In genomic region chr1:1943834-1944570, GRCh38 we compare ENCODE assay signal across 8 cellular contexts. TPM values are rescaled to one million over a fixed set of nuclear protein-coding genes. Genes with fewer than 3 reads are reported as not detected.
A peak's percentile ranks its signal among the peaks of the same experiment; 100 is the strongest.
DNase-seq lines count a peak whose midpoint lies in the region; ATAC-seq and TF ChIP-seq lines count a peak whose summit lies in the region.

No MANE protein-coding gene starts in this region.

- peaks cover 3% of the 10 kb centered on the region for H3K4me1 Mint-ChIP-seq in activated CD4-positive, alpha-beta T cell treated with anti-CD3 and anti-CD28 coated beads for 36 hours

- CTCF ChIA-PET in activated CD4-positive, alpha-beta T cell treated with anti-CD3 and anti-CD28 coated beads for 36 hours (lab: Charles Lee): interaction anchor here (0.6 to 1.3 kb wide), 8 partner anchors 14 to 506 kb away, joined by 3 to 9 read pairs (median 3); no protein-coding TSS in a partner anchor

- H3K27ac Mint-ChIP-seq in activated CD4-positive, alpha-beta T cell treated with anti-CD3 and anti-CD28 coated beads for 36 hours: no peak overlapping the region

- ATAC-seq in activated CD4-positive, alpha-beta T cell treated with anti-CD3 and anti-CD28 coated beads for 36 hours: peak; percentile 98
- no peak for ATAC-seq in HG02588 (IDR thresholded peaks at IDR 0.05; ENCODE audit: unreplicated experiment)

- H3K4me3 Mint-ChIP-seq in activated CD4-positive, alpha-beta T cell treated with anti-CD3 and anti-CD28 coated beads for 36 hours: no peak overlapping the region

- POLR2A ChIA-PET in activated CD4-positive, alpha-beta T cell treated with anti-CD3 and anti-CD28 coated beads for 36 hours (lab: Charles Lee): no interaction called here

- H3K27ac ChIP-seq in coronary artery: no peak overlapping the region

- H3K36me3 Mint-ChIP-seq in activated CD4-positive, alpha-beta T cell treated with anti-CD3 and anti-CD28 coated beads for 36 hours (ENCODE audit: low read depth): no peaks in the 10 kb centered on the region

- no peaks in the 10 kb centered on the region for H3K9me3 Mint-ChIP-seq in activated CD4-positive, alpha-beta T cell treated with anti-CD3 and anti-CD28 coated beads for 36 hours (ENCODE audit: low read depth)

- H3K4me3 ChIP-seq in coronary artery: peak overlapping the region; percentile 47

- DNase-seq in GM03348 (ENCODE audit: low spot score) (peak; percentile 83), NCI-H1048 (lab: John Stamatoyannopoulos, UW) (peak; percentile 15), coronary artery (ENCODE audit: low spot score) (no peak), medulla oblongata (ENCODE audit: extremely low spot score) (peak; percentile 43), GM19240 (ENCODE audit: insufficient read length, low spot score) (no peak)
- DNase-seq in activated CD4-positive, alpha-beta T cell treated with anti-CD3 and anti-CD28 coated beads for 36 hours: peak; percentile 79
- DNase-seq in stimulated activated CD8-positive, alpha-beta memory T cell treated with anti-CD3 and anti-CD28 coated beads, Interleukin-4, amount 100 ng/mL, for 4 hours (ENCODE audit: low read depth in 2 of 2, low spot score in 1 of 2): peak; percentile 22 to 28

- peaks cover 1% of the 10 kb centered on the region for H3K27me3 Mint-ChIP-seq in activated CD4-positive, alpha-beta T cell treated with anti-CD3 and anti-CD28 coated beads for 36 hours

- intact Hi-C loops in activated CD4-positive, alpha-beta T cell treated with anti-CD3 and anti-CD28 coated beads for 36 hours (cut with DNase I, micrococcal nuclease): loop anchor here in 1 of 2 experiments (1.0 kb wide), 1 partner anchor 101 kb away; no protein-coding TSS in a partner anchor

- TF ChIP-seq CTCF in coronary artery (IDR thresholded peaks at IDR 0.05): peak; percentile 91

RNA-seq across cellular contexts. Expression of gene TMEM52, which starts 24.9 kb away (rescaled TPM):
- total RNA-seq in activated CD4-positive, alpha-beta T cell treated with anti-CD3 and anti-CD28 coated beads for 36 hours: 1 to 10 TPM in 1 of 2 experiments, under 1 TPM in 1; 0.88 to 1.1 TPM

RNA-seq across cellular contexts. Expression of gene CALML6, which starts 28.9 kb away (rescaled TPM):
- total RNA-seq in activated CD4-positive, alpha-beta T cell treated with anti-CD3 and anti-CD28 coated beads for 36 hours: under 1 TPM; 0.21 to 0.81 TPM

RNA-seq across cellular contexts. Expression of gene GNB1, which starts 53.1 kb away (rescaled TPM):
- total RNA-seq in activated CD4-positive, alpha-beta T cell treated with anti-CD3 and anti-CD28 coated beads for 36 hours: 100 to 1,000 TPM; 347 to 669 TPM

RNA-seq across cellular contexts. Expression of gene CFAP74, which starts 59.6 kb away (rescaled TPM):
- under 1 TPM in 1 of 2 experiments, not detected in 1; 0.25 TPM for total RNA-seq in activated CD4-positive, alpha-beta T cell treated with anti-CD3 and anti-CD28 coated beads for 36 hours

Comparison
In these comparisons a context has a peak if more than half of its experiments do, and no peak if none do; other contexts are left out.
1. DNase-seq: peak in GM03348 (single experiment), NCI-H1048 (single experiment), activated CD4-positive, alpha-beta T cell treated with anti-CD3 and anti-CD28 coated beads for 36 hours (single experiment), medulla oblongata (single experiment) and stimulated activated CD8-positive, alpha-beta memory T cell treated with anti-CD3 and anti-CD28 coated beads, Interleukin-4, amount 100 ng/mL, for 4 hours (2 of 2); none in coronary artery (single experiment) and GM19240 (single experiment).